Comparison of ENCODE assay signal across 8 cellular contexts in the genomic region with DNA sequence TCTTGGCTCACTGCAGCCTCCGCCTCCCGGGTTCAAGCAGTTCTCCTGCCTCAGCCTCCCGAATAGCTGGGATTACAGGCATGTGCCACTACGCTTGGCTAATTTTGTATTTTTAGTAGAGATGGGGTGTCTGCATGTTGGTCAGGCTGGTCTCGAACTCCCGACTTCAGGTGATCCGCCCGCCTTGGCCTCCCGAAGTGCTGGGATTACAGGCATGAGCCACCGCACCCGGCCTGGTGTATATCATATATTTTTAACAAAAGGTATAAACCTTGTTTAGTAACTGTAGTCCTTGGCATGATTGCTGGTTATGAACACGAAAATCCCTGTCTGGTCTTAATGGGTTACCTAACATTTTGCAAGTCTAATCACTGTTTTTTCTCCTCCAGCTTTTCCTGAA. TPM values are rescaled to one million over a fixed set of nuclear protein-coding genes. Genes with fewer than 3 reads are reported as not detected.
DNase-seq lines count a peak whose midpoint lies in the region; ATAC-seq and TF ChIP-seq lines count a peak whose summit lies in the region.
"Not testable (repeated sequence)": the region's sequence is repeated elsewhere in the genome, so short reads cannot be mapped to it uniquely, and the experiment has no call there.

No MANE protein-coding gene starts in this region.

- not testable (repeated sequence) for H3K27me3 Mint-ChIP-seq in HFFc6 (ENCODE audit: insufficient read depth); activated CD8-positive, alpha-beta T cell treated with anti-CD3 and anti-CD28 coated beads for 36 hours; activated naive CD4-positive, alpha-beta T cell treated with anti-CD3 and anti-CD28 coated beads, Interleukin-2, amount 10 ng/mL, durations not matched to agents 7 days and 5 days; immature natural killer cell (ENCODE audit: low read depth in 3 of 3); nephron (ENCODE audit: low read depth); stimulated activated naive B cell treated with anti-CD40 and anti-IgM and Interleukin-4, amounts not matched to agents 10 μg/mL and 1 μg/mL and 100 μg/mL, for 72 hours

- not testable (repeated sequence) for H3K4me3 ChIP-seq in BLaER1; SU-DHL-6 (ENCODE audit: insufficient read depth, low read length, poor library complexity, severe bottlenecking)

- H3K27me3 ChIP-seq in BLaER1; SU-DHL-6 (ENCODE audit: low read length): not testable (repeated sequence)

- POLR2A ChIA-PET in activated CD8-positive, alpha-beta T cell treated with anti-CD3 and anti-CD28 coated beads for 36 hours (lab: Charles Lee), result interaction anchor here (0.6 to 3.2 kb wide), 4 partner anchors 10 to 251 kb away, joined by 3 to 14 read pairs (median 7); a partner anchor contains a TSS

- not testable (repeated sequence) for H3K9me3 Mint-ChIP-seq in HFFc6; activated CD8-positive, alpha-beta T cell treated with anti-CD3 and anti-CD28 coated beads for 36 hours; activated naive CD4-positive, alpha-beta T cell treated with anti-CD3 and anti-CD28 coated beads, Interleukin-2, amount 10 ng/mL, durations not matched to agents 7 days and 5 days; immature natural killer cell; nephron; stimulated activated naive B cell treated with anti-CD40 and anti-IgM and Interleukin-4, amounts not matched to agents 10 μg/mL and 1 μg/mL and 100 μg/mL, for 72 hours

- DNase-seq in HFFc6; activated CD8-positive, alpha-beta T cell treated with anti-CD3 and anti-CD28 coated beads for 36 hours; activated naive CD4-positive, alpha-beta T cell treated with anti-CD3 and anti-CD28 coated beads, Interleukin-2, amount 10 ng/mL, durations not matched to agents 7 days and 5 days; immature natural killer cell; stimulated activated naive B cell treated with anti-CD40 and anti-IgM and Interleukin-4, amounts not matched to agents 10 μg/mL and 1 μg/mL and 100 μg/mL, for 72 hours: not testable (repeated sequence)

- H3K79me2 ChIP-seq in SU-DHL-6 (ENCODE audit: insufficient read depth, low read length), result peaks cover 54% of the 10 kb centered on the region

- H3K9me3 ChIP-seq in BLaER1; SU-DHL-6 (ENCODE audit: insufficient read depth, low read length): not testable (repeated sequence)

- not testable (repeated sequence) for H3K36me3 Mint-ChIP-seq in HFFc6 (ENCODE audit: low read depth)
- peaks cover 28% of the 10 kb centered on the region for H3K36me3 Mint-ChIP-seq in activated CD8-positive, alpha-beta T cell treated with anti-CD3 and anti-CD28 coated beads for 36 hours (ENCODE audit: low read depth)
- H3K36me3 Mint-ChIP-seq in activated naive CD4-positive, alpha-beta T cell treated with anti-CD3 and anti-CD28 coated beads, Interleukin-2, amount 10 ng/mL, durations not matched to agents 7 days and 5 days, result peaks cover 30% of the 10 kb centered on the region
- H3K36me3 Mint-ChIP-seq in immature natural killer cell (peaks cover 10 to 20% (median 14%) of the 10 kb centered on the region in 3 donors), nephron (ENCODE audit: low read depth) (peaks cover 22% of the 10 kb centered on the region)
- H3K36me3 Mint-ChIP-seq in stimulated activated naive B cell treated with anti-CD40 and anti-IgM and Interleukin-4, amounts not matched to agents 10 μg/mL and 1 μg/mL and 100 μg/mL, for 72 hours, result peaks cover 11 to 16% of the 10 kb centered on the region in 2 donors

- H3K27ac Mint-ChIP-seq in HFFc6; activated naive CD4-positive, alpha-beta T cell treated with anti-CD3 and anti-CD28 coated beads, Interleukin-2, amount 10 ng/mL, durations not matched to agents 7 days and 5 days: not testable (repeated sequence)
- H3K27ac Mint-ChIP-seq in activated CD8-positive, alpha-beta T cell treated with anti-CD3 and anti-CD28 coated beads for 36 hours, result peak overlapping the region; percentile 30
- H3K27ac Mint-ChIP-seq in immature natural killer cell (peak overlapping the region in 3 of 6 donors; percentile 55 to 80 (median 64)), nephron (peak overlapping the region in 2 of 3 experiments; percentile 13 to 24)
- H3K27ac Mint-ChIP-seq in stimulated activated naive B cell treated with anti-CD40 and anti-IgM and Interleukin-4, amounts not matched to agents 10 μg/mL and 1 μg/mL and 100 μg/mL, for 72 hours, result peak overlapping the region; percentile 34

- H3K4me2 ChIP-seq in BLaER1 (peak overlapping the region; percentile 95), SU-DHL-6 (ENCODE audit: low read depth, low read length, poor library complexity, severe bottlenecking) (peak overlapping the region; percentile 42)

- H3F3A ChIP-seq in SU-DHL-6 (ENCODE audit: insufficient read depth), result not testable (repeated sequence)

- H3K4me3 Mint-ChIP-seq in HFFc6 (peak overlapping the region; percentile 36; the same call in 1 of the 2 replicates), immature natural killer cell (peak overlapping the region in 4 of 5 donors; percentile 36 to 60 (median 40)), nephron (peak overlapping the region; percentile 70 to 85 (median 81))
- peak overlapping the region; percentile 60 for H3K4me3 Mint-ChIP-seq in activated CD8-positive, alpha-beta T cell treated with anti-CD3 and anti-CD28 coated beads for 36 hours
- H3K4me3 Mint-ChIP-seq in activated naive CD4-positive, alpha-beta T cell treated with anti-CD3 and anti-CD28 coated beads, Interleukin-2, amount 10 ng/mL, durations not matched to agents 7 days and 5 days, result peak overlapping the region; percentile 44
- peak overlapping the region in 1 of 2 donors; percentile 48 for H3K4me3 Mint-ChIP-seq in stimulated activated naive B cell treated with anti-CD40 and anti-IgM and Interleukin-4, amounts not matched to agents 10 μg/mL and 1 μg/mL and 100 μg/mL, for 72 hours

- intact Hi-C loops in activated CD8-positive, alpha-beta T cell treated with anti-CD3 and anti-CD28 coated beads for 36 hours (cut with micrococcal nuclease), result loop anchor here (2.0 kb wide), 1 partner anchor 99 kb away; a partner anchor contains a TSS

- H3K4me1 ChIP-seq in BLaER1, result peaks cover 25% of the 10 kb centered on the region

- H3K36me3 ChIP-seq in BLaER1, result peaks cover 32% of the 10 kb centered on the region
- H3K36me3 ChIP-seq in SU-DHL-6 (ENCODE audit: low read length), result peaks cover 35% of the 10 kb centered on the region

- not testable (repeated sequence) for TF ChIP-seq CTCF in HFFc6 (IDR thresholded peaks at IDR 0.05); SU-DHL-6 (IDR thresholded peaks at IDR 0.05; ENCODE audit: insufficient read depth, low read length, poor library complexity, severe bottlenecking); activated CD8-positive, alpha-beta T cell treated with anti-CD3 and anti-CD28 coated beads for 36 hours (IDR thresholded peaks at IDR 0.05); nephron (IDR thresholded peaks at IDR 0.05; ENCODE audit: unreplicated experiment in 3 of 3)

- H3K4me1 Mint-ChIP-seq in HFFc6 (ENCODE audit: low read depth) (peaks cover 22% of the 10 kb centered on the region), immature natural killer cell (peaks cover 19 to 24% of the 10 kb centered on the region in 2 donors), nephron (peaks cover 12% of the 10 kb centered on the region)
- H3K4me1 Mint-ChIP-seq in activated CD8-positive, alpha-beta T cell treated with anti-CD3 and anti-CD28 coated beads for 36 hours (ENCODE audit: low read depth), result peaks cover 47% of the 10 kb centered on the region
- H3K4me1 Mint-ChIP-seq in activated naive CD4-positive, alpha-beta T cell treated with anti-CD3 and anti-CD28 coated beads, Interleukin-2, amount 10 ng/mL, durations not matched to agents 7 days and 5 days, result peaks cover 38% of the 10 kb centered on the region
- H3K4me1 Mint-ChIP-seq in stimulated activated naive B cell treated with anti-CD40 and anti-IgM and Interleukin-4, amounts not matched to agents 10 μg/mL and 1 μg/mL and 100 μg/mL, for 72 hours, result peaks cover 4 to 15% of the 10 kb centered on the region in 2 donors

- not testable (repeated sequence) for H3K27ac ChIP-seq in BLaER1; SU-DHL-6 (ENCODE audit: low read depth, low read length)

- not testable (repeated sequence) for H3K9ac ChIP-seq in BLaER1
- H3K9ac ChIP-seq in SU-DHL-6 (ENCODE audit: low read length), result peak overlapping the region; percentile 25; the same call in 1 of the 2 replicates

- not testable (repeated sequence) for H3K9me2 ChIP-seq in SU-DHL-6 (replicated peaks; ENCODE audit: insufficient read depth, low read length)

- peaks cover 38% of the 10 kb centered on the region; the same call in 1 of the 2 replicates for H4K20me1 ChIP-seq in BLaER1
- H4K20me1 ChIP-seq in SU-DHL-6 (ENCODE audit: low read depth, low read length), result 0 out of 2 replicates have a peak, but pooled peaks cover 11% of the 10 kb centered on the region

- not testable (repeated sequence) for ATAC-seq in activated CD8-positive, alpha-beta T cell treated with anti-CD3 and anti-CD28 coated beads for 36 hours; stimulated activated naive B cell treated with anti-CD40 and anti-IgM and Interleukin-4, amounts not matched to agents 10 μg/mL and 1 μg/mL and 100 μg/mL, for 72 hours (replicated peaks)

- CTCF ChIA-PET in activated CD8-positive, alpha-beta T cell treated with anti-CD3 and anti-CD28 coated beads for 36 hours (lab: Charles Lee), result interaction anchor here (1.0 to 8.5 kb wide), 3 partner anchors 11 to 126 kb away, joined by 3 to 96 read pairs (median 4); a partner anchor contains a TSS
- CTCF ChIA-PET in activated naive CD4-positive, alpha-beta T cell treated with anti-CD3 and anti-CD28 coated beads, Interleukin-2, amount 10 ng/mL, durations not matched to agents 7 days and 5 days (lab: Charles Lee), result interaction anchor here (1.3 to 7.1 kb wide), 4 partner anchors 8 to 37 kb away, joined by 5 to 54 read pairs (median 17); a partner anchor contains a TSS

- H2AFZ ChIP-seq in SU-DHL-6 (ENCODE audit: low read depth, low read length, severe bottlenecking), result not testable (repeated sequence)

RNA-seq across cellular contexts. Expression of a gene that starts 2.1 kb away (rescaled TPM):
- total RNA-seq in HFFc6 (2021; fragmentation: NEBNext Ultra II Directional; extraction: Animal tissue kit (Norgen Biotek cat#: 25700)), result 10 to 100 TPM; 36.7 to 43.4 (median 38.3) TPM
- total RNA-seq in activated CD8-positive, alpha-beta T cell treated with anti-CD3 and anti-CD28 coated beads for 36 hours, result 10 to 100 TPM; 41.0 to 43.2 TPM
- 10 to 100 TPM; 32.1 to 46.1 (median 33.2) TPM for polyA plus RNA-seq in immature natural killer cell

RNA-seq across cellular contexts. Expression of a gene that starts 11.2 kb away (rescaled TPM):
- 1 to 10 TPM; 1.4 to 2.2 (median 1.7) TPM for total RNA-seq in HFFc6 (2021; fragmentation: NEBNext Ultra II Directional; extraction: Animal tissue kit (Norgen Biotek cat#: 25700))
- total RNA-seq in activated CD8-positive, alpha-beta T cell treated with anti-CD3 and anti-CD28 coated beads for 36 hours, result 1 to 10 TPM; 3.5 to 3.6 TPM
- polyA plus RNA-seq in immature natural killer cell, result 1 to 10 TPM; 5.7 to 9.2 (median 8.9) TPM
